ENCODE assay signal across 1 cellular context in the genomic region with DNA sequence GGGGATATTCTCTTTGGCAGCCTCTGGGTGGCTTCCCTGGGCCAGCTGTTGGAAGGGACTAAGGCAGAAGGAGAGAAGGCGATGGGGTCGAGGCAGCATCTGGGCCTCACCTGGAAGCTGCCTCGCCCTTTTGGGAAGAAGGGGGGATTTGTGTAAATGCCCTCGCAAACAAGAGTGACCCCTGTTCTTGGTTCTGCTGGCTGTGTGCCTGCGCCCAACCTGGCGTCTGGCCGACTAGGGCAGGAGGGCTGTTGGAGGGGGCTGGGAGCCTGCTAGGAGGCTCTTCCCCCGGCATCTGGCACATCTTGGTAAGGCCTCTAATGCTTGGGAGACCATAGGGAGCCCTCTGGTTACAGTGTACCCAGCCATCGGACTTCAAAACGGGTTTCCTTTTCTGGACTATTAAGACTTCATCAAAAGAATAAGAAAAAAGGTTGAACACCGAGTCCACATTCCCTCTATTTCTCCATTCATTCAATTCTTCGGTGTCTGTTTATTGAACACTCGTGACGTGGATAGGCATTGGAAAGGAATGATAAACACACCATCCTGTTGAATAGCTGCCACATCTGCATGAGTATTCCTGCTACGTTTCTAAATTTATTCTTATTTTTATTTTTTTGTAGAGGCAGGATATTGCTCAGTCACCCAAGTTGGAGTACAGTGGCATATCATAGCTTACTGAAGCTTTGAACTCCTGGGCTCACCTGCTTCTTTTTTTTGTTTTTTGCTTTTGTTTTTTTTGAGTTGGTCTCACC.
TF ChIP-seq lines count a peak whose summit lies in the region.

No MANE protein-coding gene starts in this region.

TF ChIP-seq in GM23338, 12 proteins besides CTCF, POLR2A, EP300 and RAD21 (continued from another document):
- TF ChIP-seq, protein P1, sequence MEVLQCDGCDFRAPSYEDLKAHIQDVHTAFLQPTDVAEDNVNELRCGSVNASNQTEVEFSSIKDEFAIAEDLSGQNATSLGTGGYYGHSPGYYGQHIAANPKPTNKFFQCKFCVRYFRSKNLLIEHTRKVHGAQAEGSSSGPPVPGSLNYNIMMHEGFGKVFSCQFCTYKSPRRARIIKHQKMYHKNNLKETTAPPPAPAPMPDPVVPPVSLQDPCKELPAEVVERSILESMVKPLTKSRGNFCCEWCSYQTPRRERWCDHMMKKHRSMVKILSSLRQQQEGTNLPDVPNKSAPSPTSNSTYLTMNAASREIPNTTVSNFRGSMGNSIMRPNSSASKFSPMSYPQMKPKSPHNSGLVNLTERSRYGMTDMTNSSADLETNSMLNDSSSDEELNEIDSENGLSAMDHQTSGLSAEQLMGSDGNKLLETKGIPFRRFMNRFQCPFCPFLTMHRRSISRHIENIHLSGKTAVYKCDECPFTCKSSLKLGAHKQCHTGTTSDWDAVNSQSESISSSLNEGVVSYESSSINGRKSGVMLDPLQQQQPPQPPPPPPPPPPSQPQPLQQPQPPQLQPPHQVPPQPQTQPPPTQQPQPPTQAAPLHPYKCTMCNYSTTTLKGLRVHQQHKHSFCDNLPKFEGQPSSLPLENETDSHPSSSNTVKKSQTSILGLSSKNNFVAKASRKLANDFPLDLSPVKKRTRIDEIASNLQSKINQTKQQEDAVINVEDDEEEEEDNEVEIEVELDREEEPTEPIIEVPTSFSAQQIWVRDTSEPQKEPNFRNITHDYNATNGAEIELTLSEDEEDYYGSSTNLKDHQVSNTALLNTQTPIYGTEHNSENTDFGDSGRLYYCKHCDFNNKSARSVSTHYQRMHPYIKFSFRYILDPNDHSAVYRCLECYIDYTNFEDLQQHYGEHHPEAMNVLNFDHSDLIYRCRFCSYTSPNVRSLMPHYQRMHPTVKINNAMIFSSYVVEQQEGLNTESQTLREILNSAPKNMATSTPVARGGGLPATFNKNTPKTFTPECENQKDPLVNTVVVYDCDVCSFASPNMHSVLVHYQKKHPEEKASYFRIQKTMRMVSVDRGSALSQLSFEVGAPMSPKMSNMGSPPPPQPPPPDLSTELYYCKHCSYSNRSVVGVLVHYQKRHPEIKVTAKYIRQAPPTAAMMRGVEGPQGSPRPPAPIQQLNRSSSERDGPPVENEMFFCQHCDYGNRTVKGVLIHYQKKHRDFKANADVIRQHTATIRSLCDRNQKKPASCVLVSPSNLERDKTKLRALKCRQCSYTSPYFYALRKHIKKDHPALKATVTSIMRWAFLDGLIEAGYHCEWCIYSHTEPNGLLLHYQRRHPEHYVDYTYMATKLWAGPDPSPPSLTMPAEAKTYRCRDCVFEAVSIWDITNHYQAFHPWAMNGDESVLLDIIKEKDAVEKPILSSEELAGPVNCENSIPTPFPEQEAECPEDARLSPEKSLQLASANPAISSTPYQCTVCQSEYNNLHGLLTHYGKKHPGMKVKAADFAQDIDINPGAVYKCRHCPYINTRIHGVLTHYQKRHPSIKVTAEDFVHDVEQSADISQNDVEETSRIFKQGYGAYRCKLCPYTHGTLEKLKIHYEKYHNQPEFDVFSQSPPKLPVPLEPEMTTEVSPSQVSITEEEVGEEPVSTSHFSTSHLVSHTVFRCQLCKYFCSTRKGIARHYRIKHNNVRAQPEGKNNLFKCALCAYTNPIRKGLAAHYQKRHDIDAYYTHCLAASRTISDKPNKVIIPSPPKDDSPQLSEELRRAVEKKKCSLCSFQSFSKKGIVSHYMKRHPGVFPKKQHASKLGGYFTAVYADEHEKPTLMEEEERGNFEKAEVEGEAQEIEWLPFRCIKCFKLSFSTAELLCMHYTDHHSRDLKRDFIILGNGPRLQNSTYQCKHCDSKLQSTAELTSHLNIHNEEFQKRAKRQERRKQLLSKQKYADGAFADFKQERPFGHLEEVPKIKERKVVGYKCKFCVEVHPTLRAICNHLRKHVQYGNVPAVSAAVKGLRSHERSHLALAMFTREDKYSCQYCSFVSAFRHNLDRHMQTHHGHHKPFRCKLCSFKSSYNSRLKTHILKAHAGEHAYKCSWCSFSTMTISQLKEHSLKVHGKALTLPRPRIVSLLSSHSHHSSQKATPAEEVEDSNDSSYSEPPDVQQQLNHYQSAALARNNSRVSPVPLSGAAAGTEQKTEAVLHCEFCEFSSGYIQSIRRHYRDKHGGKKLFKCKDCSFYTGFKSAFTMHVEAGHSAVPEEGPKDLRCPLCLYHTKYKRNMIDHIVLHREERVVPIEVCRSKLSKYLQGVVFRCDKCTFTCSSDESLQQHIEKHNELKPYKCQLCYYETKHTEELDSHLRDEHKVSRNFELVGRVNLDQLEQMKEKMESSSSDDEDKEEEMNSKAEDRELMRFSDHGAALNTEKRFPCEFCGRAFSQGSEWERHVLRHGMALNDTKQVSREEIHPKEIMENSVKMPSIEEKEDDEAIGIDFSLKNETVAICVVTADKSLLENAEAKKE (CRISPR knock-in tag; IDR thresholded peaks at IDR 0.05), result no peak
- no peak for TF ChIP-seq JUNB (IDR thresholded peaks at IDR 0.05; ENCODE audit: unreplicated experiment)
- TF ChIP-seq, protein P2, sequence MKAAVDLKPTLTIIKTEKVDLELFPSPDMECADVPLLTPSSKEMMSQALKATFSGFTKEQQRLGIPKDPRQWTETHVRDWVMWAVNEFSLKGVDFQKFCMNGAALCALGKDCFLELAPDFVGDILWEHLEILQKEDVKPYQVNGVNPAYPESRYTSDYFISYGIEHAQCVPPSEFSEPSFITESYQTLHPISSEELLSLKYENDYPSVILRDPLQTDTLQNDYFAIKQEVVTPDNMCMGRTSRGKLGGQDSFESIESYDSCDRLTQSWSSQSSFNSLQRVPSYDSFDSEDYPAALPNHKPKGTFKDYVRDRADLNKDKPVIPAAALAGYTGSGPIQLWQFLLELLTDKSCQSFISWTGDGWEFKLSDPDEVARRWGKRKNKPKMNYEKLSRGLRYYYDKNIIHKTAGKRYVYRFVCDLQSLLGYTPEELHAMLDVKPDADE (IDR thresholded peaks at IDR 0.05), result no peak
- TF ChIP-seq EZH2 (IDR thresholded peaks at IDR 0.05; ENCODE audit: low read depth, unreplicated experiment), result no peak
- TF ChIP-seq CREB1 (CRISPR knock-in tag; IDR thresholded peaks at IDR 0.05; ENCODE audit: low read depth), result no peak
- TF ChIP-seq ZNF114 (CRISPR knock-in tag; IDR thresholded peaks at IDR 0.05), result no peak
- TF ChIP-seq POLR2AphosphoS5 (IDR thresholded peaks at IDR 0.05; ENCODE audit: low read depth), result no peak
- no peak for TF ChIP-seq EZH2phosphoT487 (IDR thresholded peaks at IDR 0.05; ENCODE audit: unreplicated experiment)
- TF ChIP-seq, protein P3, sequence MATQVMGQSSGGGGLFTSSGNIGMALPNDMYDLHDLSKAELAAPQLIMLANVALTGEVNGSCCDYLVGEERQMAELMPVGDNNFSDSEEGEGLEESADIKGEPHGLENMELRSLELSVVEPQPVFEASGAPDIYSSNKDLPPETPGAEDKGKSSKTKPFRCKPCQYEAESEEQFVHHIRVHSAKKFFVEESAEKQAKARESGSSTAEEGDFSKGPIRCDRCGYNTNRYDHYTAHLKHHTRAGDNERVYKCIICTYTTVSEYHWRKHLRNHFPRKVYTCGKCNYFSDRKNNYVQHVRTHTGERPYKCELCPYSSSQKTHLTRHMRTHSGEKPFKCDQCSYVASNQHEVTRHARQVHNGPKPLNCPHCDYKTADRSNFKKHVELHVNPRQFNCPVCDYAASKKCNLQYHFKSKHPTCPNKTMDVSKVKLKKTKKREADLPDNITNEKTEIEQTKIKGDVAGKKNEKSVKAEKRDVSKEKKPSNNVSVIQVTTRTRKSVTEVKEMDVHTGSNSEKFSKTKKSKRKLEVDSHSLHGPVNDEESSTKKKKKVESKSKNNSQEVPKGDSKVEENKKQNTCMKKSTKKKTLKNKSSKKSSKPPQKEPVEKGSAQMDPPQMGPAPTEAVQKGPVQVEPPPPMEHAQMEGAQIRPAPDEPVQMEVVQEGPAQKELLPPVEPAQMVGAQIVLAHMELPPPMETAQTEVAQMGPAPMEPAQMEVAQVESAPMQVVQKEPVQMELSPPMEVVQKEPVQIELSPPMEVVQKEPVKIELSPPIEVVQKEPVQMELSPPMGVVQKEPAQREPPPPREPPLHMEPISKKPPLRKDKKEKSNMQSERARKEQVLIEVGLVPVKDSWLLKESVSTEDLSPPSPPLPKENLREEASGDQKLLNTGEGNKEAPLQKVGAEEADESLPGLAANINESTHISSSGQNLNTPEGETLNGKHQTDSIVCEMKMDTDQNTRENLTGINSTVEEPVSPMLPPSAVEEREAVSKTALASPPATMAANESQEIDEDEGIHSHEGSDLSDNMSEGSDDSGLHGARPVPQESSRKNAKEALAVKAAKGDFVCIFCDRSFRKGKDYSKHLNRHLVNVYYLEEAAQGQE (IDR thresholded peaks at IDR 0.05; ENCODE audit: unreplicated experiment), result no peak
- no peak for TF ChIP-seq ZNF331 (CRISPR knock-in tag; IDR thresholded peaks at IDR 0.05; ENCODE audit: low read depth)
